In the genomic region with DNA sequence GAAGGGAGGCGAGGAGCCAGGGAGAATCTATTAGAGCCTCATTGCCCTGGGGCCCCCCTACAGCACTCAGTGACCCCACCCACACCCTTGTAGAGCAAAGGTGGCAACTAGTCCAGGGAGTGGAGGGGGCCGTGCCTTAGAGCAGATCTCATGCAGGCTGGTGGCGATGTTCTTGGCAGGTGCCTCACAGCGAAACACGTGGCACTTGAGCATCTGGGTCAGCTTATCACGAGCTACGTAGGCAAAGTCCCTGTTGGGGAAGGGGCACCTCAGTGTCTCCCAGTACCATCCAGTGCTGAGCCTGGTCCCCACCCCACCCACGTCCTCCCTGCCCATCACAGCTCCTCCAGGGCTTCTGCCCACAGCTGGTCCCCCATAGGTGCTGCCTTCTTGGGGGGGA, we compare ENCODE assay signal across 29 cellular contexts. TPM values are rescaled to one million over a fixed set of nuclear protein-coding genes. Genes with fewer than 3 reads are reported as not detected.
DNase-seq lines count a peak whose midpoint lies in the region; ATAC-seq and TF ChIP-seq lines count a peak whose summit lies in the region.
"Had no signal": no experiment of that assay in that cellular context is flagged by ENCODE, and none has a peak within 500 bp of the region (broad histone marks: within the 10 kb centered on the region; RNA-seq: fewer than 3 reads in every experiment).

No MANE protein-coding gene starts in this region.

- no peak overlapping the region for H2AFZ ChIP-seq in MM.1S (ENCODE audit: low read length)

- POLR2A ChIA-PET in T-cell (lab: Charles Lee): interaction anchor here in 1 of 2 donors (1.4 to 2.0 kb wide), 2 partner anchors 11 to 13 kb away, joined by 3 to 9 read pairs; a partner anchor contains a TSS

- H3F3A ChIP-seq in MM.1S (ENCODE audit: insufficient read depth, low read length): no peaks in the 10 kb centered on the region

- peak overlapping the region; percentile 82 for H3K4me2 ChIP-seq in BLaER1
- no peak overlapping the region for H3K4me2 ChIP-seq in MM.1S (ENCODE audit: low read depth, low read length)

- H3K27me3 ChIP-seq in BLaER1 (no peaks in the 10 kb centered on the region), MM.1S (replicated peaks; ENCODE audit: insufficient read depth, low read length) (no peaks in the 10 kb centered on the region)
- H3K27me3 ChIP-seq: gastroesophageal sphincter, SJCRH30 had no signal

- no peak overlapping the region for H3K27ac Mint-ChIP-seq in activated CD4-positive, alpha-beta T cell treated with anti-CD3 and anti-CD28 coated beads, Interleukin-2, amount 10 ng/mL, durations not matched to agents 24 days and 14 days
- peak overlapping the region; percentile 87 to 99 for H3K27ac Mint-ChIP-seq in T-cell
- peak overlapping the region in 4 of 6 donors; percentile 76 to 90 (median 82) for H3K27ac Mint-ChIP-seq in naive B cell

- no peak for ATAC-seq in T-cell (replicated peaks in 1 of 4)
- no peak for ATAC-seq in naive B cell (ENCODE audit: low read depth in 2 of 2)
- ATAC-seq in GM21576 (IDR thresholded peaks at IDR 0.05; ENCODE audit: unreplicated experiment): no peak
- ATAC-seq: gastroesophageal sphincter, PC-3, psoas muscle had no signal

- peaks cover 41% of the 10 kb centered on the region for H3K36me3 Mint-ChIP-seq in activated CD4-positive, alpha-beta T cell treated with anti-CD3 and anti-CD28 coated beads, Interleukin-2, amount 10 ng/mL, durations not matched to agents 24 days and 14 days (ENCODE audit: low read depth)
- H3K36me3 Mint-ChIP-seq in T-cell (peaks cover 38% of the 10 kb centered on the region), naive B cell (peaks cover 0 to 19% of the 10 kb centered on the region in 2 donors)

- H3K9me3 Mint-ChIP-seq in activated CD4-positive, alpha-beta T cell treated with anti-CD3 and anti-CD28 coated beads, Interleukin-2, amount 10 ng/mL, durations not matched to agents 24 days and 14 days: no peaks in the 10 kb centered on the region
- H3K9me3 Mint-ChIP-seq in T-cell: no peaks in the 10 kb centered on the region
- H3K9me3 Mint-ChIP-seq in naive B cell: no peaks in the 10 kb centered on the region

- H3K36me3 ChIP-seq in BLaER1 (peaks cover 34% of the 10 kb centered on the region), MM.1S (replicated peaks; ENCODE audit: insufficient read depth, low read length) (no peaks in the 10 kb centered on the region)
- H3K36me3 ChIP-seq: SJCRH30 had no signal

- H4K20me1 ChIP-seq in BLaER1 (peaks cover 38% of the 10 kb centered on the region), MM.1S (ENCODE audit: insufficient read depth, low read length) (no peaks in the 10 kb centered on the region)

- H3K9me3 ChIP-seq in BLaER1 (no peaks in the 10 kb centered on the region), MM.1S (replicated peaks; ENCODE audit: insufficient read depth, low read length) (no peaks in the 10 kb centered on the region)
- H3K9me3 ChIP-seq: gastroesophageal sphincter, HAP-1, psoas muscle, SJCRH30, thoracic aorta had no signal

- CTCF ChIA-PET in T-cell (lab: Charles Lee): interaction anchor here (0.6 to 2.9 kb wide), 3 partner anchors 12 to 104 kb away, joined by 3 to 29 read pairs (median 15); a partner anchor contains a TSS

- H3K79me2 ChIP-seq in MM.1S (ENCODE audit: low read length): no peaks in the 10 kb centered on the region

- H3K9ac ChIP-seq in BLaER1 (no peak overlapping the region), MM.1S (ENCODE audit: low read length) (no peak overlapping the region)

- TF ChIP-seq CTCF in GM10266 (IDR thresholded peaks at IDR 0.05; ENCODE audit: control insufficient read depth, insufficient read depth, low read depth, missing control alignments): no peak
- no peak for TF ChIP-seq CTCF in MM.1S (IDR thresholded peaks at IDR 0.05; ENCODE audit: low read length)

- no peak for DNase-seq in activated CD4-positive, alpha-beta T cell treated with anti-CD3 and anti-CD28 coated beads, Interleukin-2, amount 10 ng/mL, durations not matched to agents 24 days and 14 days
- DNase-seq in activated CD4-positive, alpha-beta T cell treated with anti-CD3 and anti-CD28 coated beads for 48 hours: no peak
- no peak for DNase-seq in T-cell
- DNase-seq in naive B cell: no peak
- DNase-seq in GM10266 (ENCODE audit: extremely low spot score): no peak
- no peak for DNase-seq in MM.1S
- DNase-seq: 8988T; activated CD4-positive, alpha-beta T cell treated with anti-CD3 and anti-CD28 coated beads, Interleukin-2, amount 50 U/mL, for 4 hours; activated naive CD4-positive, alpha-beta T cell; activated T-cell treated with anti-CD3 and anti-CD28 coated beads, Interleukin-2, amount 50 U/mL, for 1 hour; AML-193; Calu3; cerebellar nuclear complex; EL; islet precursor cell; NCI-H1092; NCI-H2029 treated with DMSO at 0.1 percent for 48 hours; NCI-H345; PC-3; psoas muscle; SJCRH30 had no signal

- peaks cover 49% of the 10 kb centered on the region for H3K4me1 Mint-ChIP-seq in activated CD4-positive, alpha-beta T cell treated with anti-CD3 and anti-CD28 coated beads, Interleukin-2, amount 10 ng/mL, durations not matched to agents 24 days and 14 days
- H3K4me1 Mint-ChIP-seq in T-cell (peaks cover 93 to 98% (median 93%) of the 10 kb centered on the region in 3 donors), naive B cell (peaks cover 47 to 62% (median 57%) of the 10 kb centered on the region in 3 donors)

- no peaks in the 10 kb centered on the region for H3K9me2 ChIP-seq in MM.1S (replicated peaks; ENCODE audit: insufficient read depth, low read length)

- H3K27ac ChIP-seq in BLaER1 (peak overlapping the region; percentile 48), MM.1S (ENCODE audit: low read length) (no peak overlapping the region)
- H3K27ac ChIP-seq: gastroesophageal sphincter, psoas muscle, SJCRH30, thoracic aorta, VCaP had no signal

- H3K4me1 ChIP-seq in BLaER1 (peaks cover 51% of the 10 kb centered on the region), MM.1S (ENCODE audit: low read length) (peaks cover 9% of the 10 kb centered on the region)
- H3K4me1 ChIP-seq: HAP-1, psoas muscle, SJCRH30 had no signal

- peak overlapping the region; percentile 24 for H3K4me3 Mint-ChIP-seq in activated CD4-positive, alpha-beta T cell treated with anti-CD3 and anti-CD28 coated beads, Interleukin-2, amount 10 ng/mL, durations not matched to agents 24 days and 14 days
- H3K4me3 Mint-ChIP-seq in T-cell: peak overlapping the region in 1 of 3 donors; percentile 92
- H3K4me3 Mint-ChIP-seq in naive B cell: peak overlapping the region in 4 of 8 donors; percentile 4 to 66 (median 46)

- no peaks in the 10 kb centered on the region for H3K27me3 Mint-ChIP-seq in activated CD4-positive, alpha-beta T cell treated with anti-CD3 and anti-CD28 coated beads, Interleukin-2, amount 10 ng/mL, durations not matched to agents 24 days and 14 days
- H3K27me3 Mint-ChIP-seq in T-cell: no peaks in the 10 kb centered on the region
- no peaks in the 10 kb centered on the region for H3K27me3 Mint-ChIP-seq in naive B cell

- no peak overlapping the region for H3K4me3 ChIP-seq in BLaER1
- no peak overlapping the region for H3K4me3 ChIP-seq in MM.1S (ENCODE audit: low read length)
- H3K4me3 ChIP-seq: gastroesophageal sphincter, HAP-1, lung, psoas muscle, SJCRH30, thoracic aorta had no signal

- intact Hi-C loops in activated CD4-positive, alpha-beta T cell treated with anti-CD3 and anti-CD28 coated beads, Interleukin-2, amount 10 ng/mL, durations not matched to agents 24 days and 14 days (cut with micrococcal nuclease): loop anchor here (5.0 kb wide), 2 partner anchors 36 to 281 kb away; a partner anchor contains a TSS

RNA-seq across cellular contexts. Expression of a gene that starts 11.2 kb away (rescaled TPM):
- total RNA-seq in activated CD4-positive, alpha-beta T cell treated with anti-CD3 and anti-CD28 coated beads, Interleukin-2, amount 10 ng/mL, durations not matched to agents 24 days and 14 days: 9.4 and 10.0 TPM in 2 replicates
- total RNA-seq in T-cell: 10 to 100 TPM; 33.5 to 58.3 (median 38.3) TPM
- polyA plus RNA-seq in naive B cell (ENCODE audit: low read depth in 6 of 6): 10 to 100 TPM in 3 of 6 donors, 1 to 10 TPM in 3; 6.9 to 14.2 (median 9.9) TPM

RNA-seq across cellular contexts. Expression of a gene that starts 17.5 kb away (rescaled TPM):
- 24.1 TPM in 2 replicates for total RNA-seq in activated CD4-positive, alpha-beta T cell treated with anti-CD3 and anti-CD28 coated beads, Interleukin-2, amount 10 ng/mL, durations not matched to agents 24 days and 14 days
- 100 to 1,000 TPM in 3 of 5 donors, 10 to 100 TPM in 2; 71.3 to 152 (median 106) TPM for total RNA-seq in T-cell
- polyA plus RNA-seq in naive B cell (ENCODE audit: low read depth in 6 of 6): 10 to 100 TPM in 5 of 6 donors, 1 to 10 TPM in 1; 9.4 to 40.0 (median 28.0) TPM

RNA-seq across cellular contexts. Expression of a gene that starts 39.3 kb away (rescaled TPM):
- not detected in 2 replicates for total RNA-seq in activated CD4-positive, alpha-beta T cell treated with anti-CD3 and anti-CD28 coated beads, Interleukin-2, amount 10 ng/mL, durations not matched to agents 24 days and 14 days
- 1 to 10 TPM; 1.2 to 5.5 (median 2.5) TPM for total RNA-seq in T-cell
- under 1 TPM in 2 of 6 donors, not detected in 4; 0.19 to 0.95 TPM for polyA plus RNA-seq in naive B cell (ENCODE audit: low read depth in 6 of 6)
- total RNA-seq: LHCN-M2, SJCRH30 had no signal
